In the genomic region with DNA sequence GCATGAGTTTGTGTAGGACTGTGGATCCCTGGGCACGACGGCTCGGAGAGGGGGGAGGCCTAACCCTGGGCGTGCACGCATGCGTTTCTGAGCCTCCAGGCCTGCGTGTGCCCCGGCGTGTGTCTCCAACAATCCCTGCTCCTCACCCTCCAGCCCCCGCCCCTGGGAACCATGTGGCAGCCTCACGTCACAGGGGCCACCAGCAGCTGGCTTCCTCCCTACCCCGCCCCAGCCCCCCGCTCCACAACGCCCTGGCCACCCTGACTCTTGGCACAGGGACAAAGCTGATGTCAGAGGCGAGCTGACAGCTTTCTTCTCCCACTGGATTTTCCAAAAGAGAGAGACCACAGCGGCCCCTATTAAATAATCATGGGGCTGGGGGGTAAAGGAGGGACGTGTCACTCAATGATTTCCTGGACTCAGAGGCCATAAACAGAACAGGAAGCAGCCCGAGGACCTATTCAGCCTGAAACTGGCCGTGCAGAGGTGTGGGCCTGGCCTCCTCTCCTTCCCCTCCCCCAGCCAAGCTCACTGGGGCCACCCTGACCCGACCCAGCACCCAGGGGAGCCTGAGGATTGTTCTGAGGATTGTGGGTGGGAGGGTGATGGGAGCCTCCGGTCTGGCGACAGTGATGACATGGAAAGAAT, we compare ENCODE assay signal across 2 cellular contexts.
TF ChIP-seq lines count a peak whose summit lies in the region.

No MANE protein-coding gene starts in this region.

TF ChIP-seq in A549, 52 proteins besides CTCF, POLR2A, EP300 and RAD21:
- no peak for TF ChIP-seq FOSL2 (IDR thresholded peaks at IDR 0.05)
- TF ChIP-seq FOSL2 (CRISPR knock-in tag; IDR thresholded peaks at IDR 0.05): peak; percentile 6; the same call in 1 of the 2 replicates
- peak; percentile 67; the same call in 1 of the 2 replicates for TF ChIP-seq HOXB13 (CRISPR knock-in tag; IDR thresholded peaks at IDR 0.05; ENCODE audit: low read depth)
- TF ChIP-seq HEYL (CRISPR knock-in tag; IDR thresholded peaks at IDR 0.05): peak; percentile 71; the same call in 1 of the 2 replicates
- TF ChIP-seq GATA3 (IDR thresholded peaks at IDR 0.05; ENCODE audit: borderline replicate concordance): peak; percentile 11; the same call in 1 of the 2 replicates
- TF ChIP-seq, protein P1, sequence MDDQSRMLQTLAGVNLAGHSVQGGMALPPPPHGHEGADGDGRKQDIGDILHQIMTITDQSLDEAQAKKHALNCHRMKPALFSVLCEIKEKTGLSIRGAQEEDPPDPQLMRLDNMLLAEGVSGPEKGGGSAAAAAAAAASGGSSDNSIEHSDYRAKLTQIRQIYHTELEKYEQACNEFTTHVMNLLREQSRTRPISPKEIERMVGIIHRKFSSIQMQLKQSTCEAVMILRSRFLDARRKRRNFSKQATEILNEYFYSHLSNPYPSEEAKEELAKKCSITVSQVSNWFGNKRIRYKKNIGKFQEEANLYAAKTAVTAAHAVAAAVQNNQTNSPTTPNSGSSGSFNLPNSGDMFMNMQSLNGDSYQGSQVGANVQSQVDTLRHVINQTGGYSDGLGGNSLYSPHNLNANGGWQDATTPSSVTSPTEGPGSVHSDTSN (IDR thresholded peaks at IDR 0.05): 0 out of 2 replicates have a peak, but pooled peaks have one; percentile 11
- peak; percentile 65; the same call in 1 of the 2 replicates for TF ChIP-seq MYC (IDR thresholded peaks at IDR 0.05; ENCODE audit: borderline replicate concordance, low read length)
- TF ChIP-seq MAX (IDR thresholded peaks at IDR 0.05): peak; percentile 87
- TF ChIP-seq BHLHE40 (IDR thresholded peaks at IDR 0.05; ENCODE audit: low read depth, low read length): no peak
- peak; percentile 35; the same call in 2 of the 3 replicates for TF ChIP-seq SMC3 (IDR thresholded peaks at IDR 0.05)
- TF ChIP-seq JUNB (IDR thresholded peaks at IDR 0.05): peak; percentile 35; the same call in 1 of the 2 replicates
- TF ChIP-seq JUN (IDR thresholded peaks at IDR 0.05): peak in 1 of 2 experiments; percentile 26; a peak in 4 of 5 replicates
- TF ChIP-seq, protein P2, sequence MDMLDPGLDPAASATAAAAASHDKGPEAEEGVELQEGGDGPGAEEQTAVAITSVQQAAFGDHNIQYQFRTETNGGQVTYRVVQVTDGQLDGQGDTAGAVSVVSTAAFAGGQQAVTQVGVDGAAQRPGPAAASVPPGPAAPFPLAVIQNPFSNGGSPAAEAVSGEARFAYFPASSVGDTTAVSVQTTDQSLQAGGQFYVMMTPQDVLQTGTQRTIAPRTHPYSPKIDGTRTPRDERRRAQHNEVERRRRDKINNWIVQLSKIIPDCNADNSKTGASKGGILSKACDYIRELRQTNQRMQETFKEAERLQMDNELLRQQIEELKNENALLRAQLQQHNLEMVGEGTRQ (IDR thresholded peaks at IDR 0.05): no peak
- 0 out of 2 replicates have a peak, but pooled peaks have one; percentile 49 for TF ChIP-seq ZNF302 (CRISPR knock-in tag; IDR thresholded peaks at IDR 0.05)
- TF ChIP-seq HOXA7 (CRISPR knock-in tag; IDR thresholded peaks at IDR 0.05): 0 out of 2 replicates have a peak, but pooled peaks have one; percentile 18
- 0 out of 2 replicates have a peak, but pooled peaks have one; percentile 17 for TF ChIP-seq FOSB (CRISPR knock-in tag; IDR thresholded peaks at IDR 0.05)
- no peak for TF ChIP-seq RCOR1 (IDR thresholded peaks at IDR 0.05; ENCODE audit: low read depth, low read length)
- TF ChIP-seq, protein P3, sequence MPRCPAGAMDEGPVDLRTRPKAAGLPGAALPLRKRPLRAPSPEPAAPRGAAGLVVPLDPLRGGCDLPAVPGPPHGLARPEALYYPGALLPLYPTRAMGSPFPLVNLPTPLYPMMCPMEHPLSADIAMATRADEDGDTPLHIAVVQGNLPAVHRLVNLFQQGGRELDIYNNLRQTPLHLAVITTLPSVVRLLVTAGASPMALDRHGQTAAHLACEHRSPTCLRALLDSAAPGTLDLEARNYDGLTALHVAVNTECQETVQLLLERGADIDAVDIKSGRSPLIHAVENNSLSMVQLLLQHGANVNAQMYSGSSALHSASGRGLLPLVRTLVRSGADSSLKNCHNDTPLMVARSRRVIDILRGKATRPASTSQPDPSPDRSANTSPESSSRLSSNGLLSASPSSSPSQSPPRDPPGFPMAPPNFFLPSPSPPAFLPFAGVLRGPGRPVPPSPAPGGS (IDR thresholded peaks at IDR 0.05): peak; percentile 12; the same call in 1 of the 3 replicates
- TF ChIP-seq HMGXB4 (CRISPR knock-in tag; IDR thresholded peaks at IDR 0.05; ENCODE audit: borderline replicate concordance): no peak

TF ChIP-seq in K562, 482 proteins besides CTCF, POLR2A, EP300 and RAD21:
- TF ChIP-seq THRAP3 (IDR thresholded peaks at IDR 0.05; ENCODE audit: borderline replicate concordance) (no peak), ZC3H4 (CRISPR knock-in tag; IDR thresholded peaks at IDR 0.05; ENCODE audit: borderline replicate concordance) (no peak), ZNF134 (CRISPR knock-in tag; conservative IDR thresholded peaks at IDR 0.05) (no peak), VEZF1 (CRISPR knock-in tag; IDR thresholded peaks at IDR 0.05) (peak; percentile 18; the same call in 1 of the 2 replicates), BDP1 (IDR thresholded peaks at IDR 0.05; ENCODE audit: insufficient read depth, insufficient read length) (no peak), TCF7 (IDR thresholded peaks at IDR 0.05; ENCODE audit: borderline replicate concordance) (no peak)
